Comparison of ENCODE assay signal across 21 cellular contexts in genomic region chr16:67752641-67753040, GRCh38. TPM values are rescaled to one million over a fixed set of nuclear protein-coding genes. Genes with fewer than 3 reads are reported as not detected.
A peak's percentile ranks its signal among the peaks of the same experiment; 100 is the strongest.
DNase-seq lines count a peak whose midpoint lies in the region; ATAC-seq, FAIRE-seq and TF ChIP-seq lines count a peak whose summit lies in the region.
"Had no signal": no experiment of that assay in that cellular context is flagged by ENCODE, and none has a peak within 500 bp of the region (broad histone marks: within the 10 kb centered on the region; RNA-seq: fewer than 3 reads in every experiment).

No MANE protein-coding gene starts in this region.

- no peak overlapping the region for H3K4me3 Mint-ChIP-seq in GM23338
- H3K4me3 Mint-ChIP-seq in WTC11: no peak overlapping the region
- H3K4me3 Mint-ChIP-seq: B cell; CD4-positive, CD25-positive, alpha-beta regulatory T cell; CD8-positive, alpha-beta T cell; HFFc6 had no signal

- H3K27me3 Mint-ChIP-seq in GM23338 (ENCODE audit: insufficient read depth, low read depth, poor library complexity): peaks cover 5% of the 10 kb centered on the region
- H3K27me3 Mint-ChIP-seq in WTC11 (ENCODE audit: low read depth): no peaks in the 10 kb centered on the region
- H3K27me3 Mint-ChIP-seq: B cell; CD4-positive, CD25-positive, alpha-beta regulatory T cell had no signal

- H3K36me3 ChIP-seq in GM23338 (ENCODE audit: insufficient read depth) (no peaks in the 10 kb centered on the region), mesendoderm (ENCODE audit: control insufficient read depth, insufficient read depth, low read length) (peaks cover 1% of the 10 kb centered on the region)
- H3K36me3 ChIP-seq: HAP-1 had no signal

- H3K4me3 ChIP-seq in GM23338 (no peak overlapping the region), mesendoderm (ENCODE audit: low read length) (no peak overlapping the region)
- H3K4me3 ChIP-seq: BLaER1, GM23248, HAP-1 had no signal

- no peaks in the 10 kb centered on the region for H3K9me2 ChIP-seq in GM23338 (ENCODE audit: insufficient read depth)

- H4K20me1 ChIP-seq in GM23338 (replicated peaks; ENCODE audit: insufficient read depth): no peaks in the 10 kb centered on the region; the same call in 1 of the 2 replicates

- H2BK15ac ChIP-seq in mesendoderm (replicated peaks; ENCODE audit: low read depth): no peak overlapping the region

- no peak overlapping the region for H3K23ac ChIP-seq in mesendoderm (ENCODE audit: low read length)

- FAIRE-seq in HTR-8/SVneo (lab: Jason Lieb, UNC): peak; percentile 48
- FAIRE-seq: GM12891, GM18507 had no signal

- no CpG with 5 or more reads among the region's 2 CpGs for WGBS in mesendoderm (ENCODE audit: extremely low coverage, insufficient coverage, low lambda C conversion rate)

- CTCF ChIA-PET in WTC11 (lab: Charles Lee): no interaction called here

- no peaks in the 10 kb centered on the region for H3K36me3 Mint-ChIP-seq in GM23338 (ENCODE audit: low read depth)
- no peaks in the 10 kb centered on the region; the same call in 1 of the 2 replicates for H3K36me3 Mint-ChIP-seq in WTC11

- H3K4me1 Mint-ChIP-seq in GM23338 (peaks cover 6% of the 10 kb centered on the region), WTC11 (peaks cover 8% of the 10 kb centered on the region; the same call in 1 of the 2 replicates)

- TF ChIP-seq CTCF in GM23338 (conservative IDR thresholded peaks at IDR 0.05; ENCODE audit: low read depth in 2 of 2) (no peak), WTC11 (IDR thresholded peaks at IDR 0.05) (no peak)

- H4K8ac ChIP-seq in mesendoderm (ENCODE audit: low read depth, low read length): no peak overlapping the region

- H3K9me3 Mint-ChIP-seq in GM23338: no peaks in the 10 kb centered on the region
- no peaks in the 10 kb centered on the region for H3K9me3 Mint-ChIP-seq in WTC11
- H3K9me3 Mint-ChIP-seq: CD4-positive, CD25-positive, alpha-beta regulatory T cell; CD8-positive, alpha-beta T cell; HFFc6 had no signal

- H3K27me3 ChIP-seq in GM23338 (ENCODE audit: insufficient read depth): no peaks in the 10 kb centered on the region
- no peaks in the 10 kb centered on the region for H3K27me3 ChIP-seq in mesendoderm (ENCODE audit: insufficient read depth, low read length, poor library complexity)
- H3K27me3 ChIP-seq: BLaER1 had no signal

- ATAC-seq in GM23338 (peak; percentile 64), WTC11 (no peak), HG03571 (IDR thresholded peaks at IDR 0.05; ENCODE audit: unreplicated experiment) (no peak), GM18867 (IDR thresholded peaks at IDR 0.05; ENCODE audit: unreplicated experiment) (no peak), GM21528 (IDR thresholded peaks at IDR 0.05; ENCODE audit: low FRiP score, unreplicated experiment) (no peak)
- ATAC-seq: CD8-positive, alpha-beta T cell had no signal

- no peaks in the 10 kb centered on the region for H3F3A ChIP-seq in GM23338 (replicated peaks; ENCODE audit: low read depth)

- H4K5ac ChIP-seq in mesendoderm (ENCODE audit: low read length): no peak overlapping the region

- H3K27ac Mint-ChIP-seq in GM23338 (no peak overlapping the region), WTC11 (0 out of 2 replicates have a peak overlapping the region, but pooled peaks have one; percentile 23)
- H3K27ac Mint-ChIP-seq: B cell; CD8-positive, alpha-beta T cell; HFFc6 had no signal

- POLR2A ChIA-PET in WTC11 (lab: Charles Lee): no interaction called here

- H2BK5ac ChIP-seq in mesendoderm (ENCODE audit: low read length): no peak overlapping the region

- H3K4me2 ChIP-seq in GM23338 (no peak overlapping the region), mesendoderm (ENCODE audit: low read length) (no peak overlapping the region)
- H3K4me2 ChIP-seq: BLaER1 had no signal

- H3K56ac ChIP-seq in mesendoderm (ENCODE audit: low read length): no peak overlapping the region

- no peaks in the 10 kb centered on the region for H3K79me2 ChIP-seq in GM23338 (replicated peaks; ENCODE audit: insufficient read depth)
- H3K79me2 ChIP-seq in mesendoderm (ENCODE audit: control insufficient read depth, insufficient read depth, low read length): no peaks in the 10 kb centered on the region

- DNase-seq in GM23338 (ENCODE audit: low spot score) (no peak), HTR-8/SVneo (ENCODE audit: insufficient read length, low spot score) (no peak), WTC11 (ENCODE audit: low spot score) (no peak), mesendoderm (peak; percentile 32)
- DNase-seq: Caco-2; CD4-positive, CD25-positive, alpha-beta regulatory T cell; CD8-positive, alpha-beta T cell; DMS153; EL; GF-D8; GM23248; HFFc6 had no signal

- no peak overlapping the region for H2AK5ac ChIP-seq in mesendoderm (ENCODE audit: low read length)

- no peak overlapping the region for H3K4ac ChIP-seq in mesendoderm (ENCODE audit: low read depth, low read length)

- no peak overlapping the region for H2BK120ac ChIP-seq in mesendoderm (ENCODE audit: low read depth, low read length)

- H3K9ac ChIP-seq in mesendoderm (ENCODE audit: low read length): no peak overlapping the region
- H3K9ac ChIP-seq: BLaER1, GM23248 had no signal

- H3K18ac ChIP-seq in mesendoderm (ENCODE audit: low read length): no peak overlapping the region

- no peak overlapping the region for H2AFZ ChIP-seq in GM23338
- H2AFZ ChIP-seq: GM23248 had no signal

- peak overlapping the region; percentile 50; the same call in 1 of the 2 replicates for H3K27ac ChIP-seq in GM23338 (ENCODE audit: low read depth)
- no peak overlapping the region for H3K27ac ChIP-seq in mesendoderm (ENCODE audit: low read depth, low read length)
- H3K27ac ChIP-seq: BLaER1, C4-2B, GM23248 had no signal

- H3K4me1 ChIP-seq in GM23338 (ENCODE audit: insufficient read depth): peaks cover 5% of the 10 kb centered on the region; the same call in 1 of the 2 replicates
- H3K4me1 ChIP-seq in mesendoderm (ENCODE audit: control insufficient read depth, low read depth, low read length): no peaks in the 10 kb centered on the region
- H3K4me1 ChIP-seq: Caco-2, HAP-1 had no signal

- no peaks in the 10 kb centered on the region for H3K79me1 ChIP-seq in mesendoderm (ENCODE audit: low read length)

TF ChIP-seq in GM23338, 12 proteins besides CTCF, POLR2A, EP300 and RAD21:
- TF ChIP-seq JUNB (IDR thresholded peaks at IDR 0.05; ENCODE audit: unreplicated experiment) (no peak), ZNF114 (CRISPR knock-in tag; IDR thresholded peaks at IDR 0.05) (no peak), NANOG (IDR thresholded peaks at IDR 0.05; ENCODE audit: borderline replicate concordance) (no peak)

TF ChIP-seq in WTC11, 78 proteins besides CTCF, POLR2A, EP300 and RAD21:
- TF ChIP-seq NR1H2 (CRISPR knock-in tag; IDR thresholded peaks at IDR 0.05) (no peak), HMGXB4 (CRISPR knock-in tag; IDR thresholded peaks at IDR 0.05) (no peak)

RNA-seq across cellular contexts. Expression of gene GFOD2, which starts 33.5 kb away (rescaled TPM):
- 27.5 and 34.3 TPM in 2 replicates for total RNA-seq in GM23338 (2014; rRNA removed; shearing (Covaris generic))
- 16.5 and 19.3 TPM in 2 replicates for polyA plus RNA-seq in GM23338 (2016; fragmentation: Nextera tagmentation; extraction: Ambion mirVana)
- total RNA-seq in WTC11 (2021): 19.3 to 29.5 TPM (median 22.8 TPM) in 3 replicates
- 12.3 TPM for polyA plus RNA-seq in mesendoderm (2013, experiment 1 of 2)
- 12.8 TPM for polyA plus RNA-seq in mesendoderm (2013, experiment 2 of 2)

RNA-seq across cellular contexts. Expression of gene RANBP10, which starts 53.7 kb away (rescaled TPM):
- 9.0 and 9.2 TPM in 2 replicates for total RNA-seq in GM23338 (2014; rRNA removed; shearing (Covaris generic))
- 13.6 and 18.0 TPM in 2 replicates for polyA plus RNA-seq in GM23338 (2016; fragmentation: Nextera tagmentation; extraction: Ambion mirVana)
- 14.0 to 16.9 TPM (median 16.1 TPM) in 3 replicates for total RNA-seq in WTC11 (2021)
- polyA plus RNA-seq in mesendoderm (2013, experiment 1 of 2): 8.8 TPM
- polyA plus RNA-seq in mesendoderm (2013, experiment 2 of 2): 8.6 TPM

RNA-seq across cellular contexts. Expression of gene TSNAXIP1, which starts 54.0 kb away (rescaled TPM):
- 2.4 TPM in 1 of 2 replicates, not detected in the other for total RNA-seq in GM23338 (2014; rRNA removed; shearing (Covaris generic))
- 0.97 and 1.4 TPM in 2 replicates for polyA plus RNA-seq in GM23338 (2016; fragmentation: Nextera tagmentation; extraction: Ambion mirVana)
- 0.41 to 1.7 TPM (median 0.48 TPM) in 3 replicates for total RNA-seq in WTC11 (2021)
- 0.37 TPM for polyA plus RNA-seq in mesendoderm (2013, experiment 1 of 2)
- 0.38 TPM for polyA plus RNA-seq in mesendoderm (2013, experiment 2 of 2)
- polyA plus RNA-seq: CD4-positive, CD25-positive, alpha-beta regulatory T cell had no signal
